ENCODE assay signal across 8 cellular contexts in genomic region chr11:15101072-15101701, GRCh38. TPM values are rescaled to one million over a fixed set of nuclear protein-coding genes. Genes with fewer than 3 reads are reported as not detected.
A peak's percentile ranks its signal among the peaks of the same experiment; 100 is the strongest.
DNase-seq lines count a peak whose midpoint lies in the region; ATAC-seq and TF ChIP-seq lines count a peak whose summit lies in the region.

No MANE protein-coding gene starts in this region.

- H2AFZ ChIP-seq in PC-9 = no peak overlapping the region
- H2AFZ ChIP-seq in parathyroid adenoma = peak overlapping the region; percentile 69

- POLR2A ChIA-PET in PC-9 (lab: Charles Lee; ENCODE audit: unreplicated experiment) = no interaction called here

- intact Hi-C loops in PC-9 (cut with micrococcal nuclease; ENCODE audit: unreplicated experiment) = loop anchor here (2.0 to 5.0 kb wide), 3 partner anchors 58 to 1511 kb away; no protein-coding TSS in a partner anchor
- intact Hi-C loops in vagina (cut with DNase I) = loop anchor here (5.0 kb wide), 1 partner anchor 106 kb away; no protein-coding TSS in a partner anchor

- H3K4me1 ChIP-seq in PC-9 (replicated peaks; ENCODE audit: insufficient read depth) = peaks cover 9% of the 10 kb centered on the region
- H3K4me1 ChIP-seq in parathyroid adenoma = no peaks in the 10 kb centered on the region
- H3K4me1 ChIP-seq in vagina = no peaks in the 10 kb centered on the region

- H3K4me2 ChIP-seq in PC-9 = no peak overlapping the region
- no peak overlapping the region for H3K4me2 ChIP-seq in parathyroid adenoma (ENCODE audit: low read length)

- H3K9me3 ChIP-seq in PC-9 (ENCODE audit: insufficient read depth, low read depth) (no peaks in the 10 kb centered on the region), parathyroid adenoma (ENCODE audit: control insufficient read depth, low read length) (no peaks in the 10 kb centered on the region), vagina (no peaks in the 10 kb centered on the region)

- no TSS peak for BruUV-seq in PC-9 (replicated peaks; lab: Mats Ljungman, UMichigan)

- H3K36me3 ChIP-seq in PC-9 (ENCODE audit: low read depth) (no peaks in the 10 kb centered on the region), parathyroid adenoma (ENCODE audit: control insufficient read depth, insufficient read depth, low read length) (no peaks in the 10 kb centered on the region), vagina (no peaks in the 10 kb centered on the region)

- no peaks in the 10 kb centered on the region for H3K79me2 ChIP-seq in PC-9 (ENCODE audit: low read depth)
- no peaks in the 10 kb centered on the region for H3K79me2 ChIP-seq in parathyroid adenoma

- TF ChIP-seq CTCF in PC-9 (conservative IDR thresholded peaks at IDR 0.05) (peak; percentile 81), parathyroid adenoma (IDR thresholded peaks at IDR 0.05) (peak; percentile 82), vagina (IDR thresholded peaks at IDR 0.05) (peak; percentile 30 to 56 (median 53))

- DNase-seq in DMS53 treated with DMSO at 0.1 percent for 48 hours (lab: John Stamatoyannopoulos, UW; ENCODE audit: unreplicated experiment) (peak; percentile 73), HT-29 (ENCODE audit: low spot score) (peak; percentile 90), PC-9 (peak in 1 of 2 experiments; percentile 41), globus pallidus (ENCODE audit: low spot score) (peak; percentile 43), vagina (ENCODE audit: extremely low spot score in 2 of 2) (no peak)
- peak in 3 of 4 experiments; percentile 1 to 32 (median 5) for DNase-seq in activated naive CD4-positive, alpha-beta T cell (lab: John Stamatoyannopoulos, UW)

- H3F3A ChIP-seq in PC-9 (ENCODE audit: insufficient read depth, low read depth) = peaks cover 4% of the 10 kb centered on the region; the same call in 1 of the 2 replicates

- ATAC-seq in GM21360 (IDR thresholded peaks at IDR 0.05; ENCODE audit: unreplicated experiment) = peak; percentile 71

- H3K4me3 ChIP-seq in PC-9 (no peak overlapping the region), parathyroid adenoma (ENCODE audit: low read depth, low read length) (no peak overlapping the region), vagina (no peak overlapping the region)

- no peak overlapping the region for H3K9ac ChIP-seq in parathyroid adenoma

- CTCF ChIA-PET in PC-9 (lab: Charles Lee) = interaction anchor here (0.6 kb wide), 1 partner anchor 1470 kb away, joined by 3 read pairs; no protein-coding TSS in a partner anchor

- no peak for TF ChIP-seq POLR2A in vagina (IDR thresholded peaks at IDR 0.05)

- no peaks in the 10 kb centered on the region for H4K20me1 ChIP-seq in PC-9 (ENCODE audit: insufficient read depth)

- no peak overlapping the region for H3K27ac ChIP-seq in PC-9
- H3K27ac ChIP-seq in parathyroid adenoma = no peak overlapping the region
- no peak overlapping the region for H3K27ac ChIP-seq in vagina

- H3K27me3 ChIP-seq in PC-9 (ENCODE audit: insufficient read depth, low read depth) (no peaks in the 10 kb centered on the region), parathyroid adenoma (ENCODE audit: control insufficient read depth, insufficient read depth, low read length) (no peaks in the 10 kb centered on the region), vagina (no peaks in the 10 kb centered on the region)

- no peaks in the 10 kb centered on the region for H3K9me2 ChIP-seq in PC-9 (ENCODE audit: insufficient read depth)

RNA-seq across cellular contexts. Expression of gene INSC, which starts 13.5 kb away (rescaled TPM):
- total RNA-seq in HT-29 (2014; rRNA removed; shearing (Covaris generic)) = 0.29 and 1.7 TPM in 2 replicates
- not detected in 2 replicates for total RNA-seq in PC-9 (2021)
- 3.2 TPM for total RNA-seq in vagina

RNA-seq across cellular contexts. Expression of gene CALCB, which starts 27.8 kb away (rescaled TPM):
- total RNA-seq in HT-29 (2014; rRNA removed; shearing (Covaris generic)) = not detected in 2 replicates
- total RNA-seq in PC-9 (2021) = not detected in 2 replicates
- 2.0 TPM for total RNA-seq in vagina

Comparison
In these comparisons a context has a peak if more than half of its experiments do, and no peak if none do; other contexts are left out.
1. DNase-seq: peak in DMS53 treated with DMSO at 0.1 percent for 48 hours (single experiment), HT-29 (single experiment), activated naive CD4-positive, alpha-beta T cell (3 of 4) and globus pallidus (single experiment); none in vagina (0 of 2).
2. Peak in every context shown above with its lines, with median percentiles within 50 percentile points of each other: CTCF ChIP-seq.